9 cellular contexts compared by ENCODE assay signal in genomic region chr19:32339988-32340874, GRCh38. TPM values are rescaled to one million over a fixed set of nuclear protein-coding genes. Genes with fewer than 3 reads are reported as not detected.
A peak's percentile ranks its signal among the peaks of the same experiment; 100 is the strongest.
DNase-seq lines count a peak whose midpoint lies in the region; ATAC-seq and TF ChIP-seq lines count a peak whose summit lies in the region.
"Had no signal": no experiment of that assay in that cellular context is flagged by ENCODE, and none has a peak within 500 bp of the region (broad histone marks: within the 10 kb centered on the region; RNA-seq: fewer than 3 reads in every experiment).

No MANE protein-coding gene starts in this region.

- H3K4me3 Mint-ChIP-seq in activated naive CD8-positive, alpha-beta T cell treated with anti-CD3 and anti-CD28 coated beads, Interleukin-2, amount 50 U/mL, for 24 hours = no peak overlapping the region

- H3K27me3 ChIP-seq in SJCRH30 (no peaks in the 10 kb centered on the region), right atrium auricular region (no peaks in the 10 kb centered on the region)

- peaks cover 11% of the 10 kb centered on the region for H3K4me1 ChIP-seq in SJCRH30
- H3K4me1 ChIP-seq in right atrium auricular region = no peaks in the 10 kb centered on the region

- ATAC-seq in HG03565 (IDR thresholded peaks at IDR 0.05; ENCODE audit: unreplicated experiment) = peak; percentile 69
- ATAC-seq in activated naive CD8-positive, alpha-beta T cell treated with anti-CD3 and anti-CD28 coated beads, Interleukin-2, amount 50 U/mL, for 24 hours = peak; percentile 80
- no peak for ATAC-seq in GM19395 (IDR thresholded peaks at IDR 0.05; ENCODE audit: unreplicated experiment)

- no peaks in the 10 kb centered on the region for H3K9me3 ChIP-seq in SJCRH30 (replicated peaks)
- H3K9me3 ChIP-seq in right atrium auricular region = no peaks in the 10 kb centered on the region

- peak; percentile 5 for DNase-seq in NCI-H1092 treated with DMSO at 0.1 percent for 48 hours (lab: John Stamatoyannopoulos, UW)
- DNase-seq in NCI-H1092 (lab: John Stamatoyannopoulos, UW) = no peak
- peak; percentile 51 to 70 for DNase-seq in SJCRH30
- DNase-seq in activated naive CD8-positive, alpha-beta T cell treated with anti-CD3 and anti-CD28 coated beads, Interleukin-2, amount 50 U/mL, for 24 hours = peak; percentile 61
- peak; percentile 67 for DNase-seq in right atrium auricular region (ENCODE audit: low spot score)
- no peak for DNase-seq in retinal pigment epithelial cell (ENCODE audit: low read depth)

- no peaks in the 10 kb centered on the region for H3K9me3 Mint-ChIP-seq in activated naive CD8-positive, alpha-beta T cell treated with anti-CD3 and anti-CD28 coated beads, Interleukin-2, amount 50 U/mL, for 24 hours

- no peaks in the 10 kb centered on the region for H3K4me1 Mint-ChIP-seq in activated naive CD8-positive, alpha-beta T cell treated with anti-CD3 and anti-CD28 coated beads, Interleukin-2, amount 50 U/mL, for 24 hours

- H3K36me3 ChIP-seq in SJCRH30 (no peaks in the 10 kb centered on the region), right atrium auricular region (no peaks in the 10 kb centered on the region)
- H3K36me3 ChIP-seq: BLaER1 treated with 17β-estradiol and CSF1 and Interleukin-3, amounts not matched to agents 10 nM and 100 nM had no signal

- H3K4me3 ChIP-seq in SJCRH30 (no peak overlapping the region), right atrium auricular region (no peak overlapping the region), retinal pigment epithelial cell (ENCODE audit: low read length) (no peak overlapping the region)
- H3K4me3 ChIP-seq: BLaER1 treated with 17β-estradiol and CSF1 and Interleukin-3, amounts not matched to agents 10 nM and 100 nM had no signal

- H3K27ac ChIP-seq in SJCRH30 (no peak overlapping the region), right atrium auricular region (no peak overlapping the region)
- H3K27ac ChIP-seq: BLaER1 treated with 17β-estradiol and CSF1 and Interleukin-3, amounts not matched to agents 10 nM and 100 nM had no signal

- H3K27me3 Mint-ChIP-seq in activated naive CD8-positive, alpha-beta T cell treated with anti-CD3 and anti-CD28 coated beads, Interleukin-2, amount 50 U/mL, for 24 hours = peaks cover 8% of the 10 kb centered on the region

- no peaks in the 10 kb centered on the region for H3K36me3 Mint-ChIP-seq in activated naive CD8-positive, alpha-beta T cell treated with anti-CD3 and anti-CD28 coated beads, Interleukin-2, amount 50 U/mL, for 24 hours (ENCODE audit: low read depth)

- H3K27ac Mint-ChIP-seq in activated naive CD8-positive, alpha-beta T cell treated with anti-CD3 and anti-CD28 coated beads, Interleukin-2, amount 50 U/mL, for 24 hours = no peak overlapping the region

- peak; percentile 46 to 76 for TF ChIP-seq CTCF in right atrium auricular region (IDR thresholded peaks at IDR 0.05)
- peak; percentile 76 for TF ChIP-seq CTCF in retinal pigment epithelial cell (conservative IDR thresholded peaks at IDR 0.05; ENCODE audit: low read depth, low read length)

RNA-seq across cellular contexts. Expression of gene ZNF507, which starts 5.2 kb away (rescaled TPM):
- total RNA-seq in SJCRH30 (2014; rRNA removed; shearing (Covaris generic)) = 19.2 and 22.5 TPM in 2 replicates
- 10 to 100 TPM in 1 of 2 donors, 1 to 10 TPM in 1; 9.0 to 12.7 TPM for total RNA-seq in right atrium auricular region

Comparison
In these comparisons a context has a peak if more than half of its experiments do, and no peak if none do; other contexts are left out.
1. DNase-seq: peak in NCI-H1092 treated with DMSO at 0.1 percent for 48 hours (single experiment), SJCRH30 (2 of 2), activated naive CD8-positive, alpha-beta T cell treated with anti-CD3 and anti-CD28 coated beads, Interleukin-2, amount 50 U/mL, for 24 hours (single experiment) and right atrium auricular region (single experiment); none in NCI-H1092 (single experiment) and retinal pigment epithelial cell (single experiment).